In genomic region chr2:209305026-209305425, GRCh38 we compare ENCODE assay signal across 20 cellular contexts.
"Had no signal": no experiment of that assay in that cellular context is flagged by ENCODE, and none has a peak within 500 bp of the region (broad histone marks: within the 10 kb centered on the region; RNA-seq: fewer than 3 reads in every experiment).

No MANE protein-coding gene starts in this region.

- H3K4me1 ChIP-seq: heart left ventricle, left ventricle myocardium inferior, lower lobe of right lung, sigmoid colon, testis, tibial nerve, upper lobe of right lung had no signal

- H3K4me3 ChIP-seq: heart left ventricle, left ventricle myocardium inferior, lower lobe of right lung, sigmoid colon, skin epidermis, testis, tibial nerve, upper lobe of right lung had no signal

- H3K27ac ChIP-seq: heart left ventricle, left ventricle myocardium inferior, lower lobe of right lung, neutrophil, sigmoid colon, skin epidermis, testis, tibial nerve, upper lobe of right lung had no signal

- H3K36me3 ChIP-seq: heart left ventricle, left ventricle myocardium inferior, lower lobe of right lung, neutrophil, sigmoid colon, tibial nerve, upper lobe of right lung had no signal

- H3K27me3 ChIP-seq: heart left ventricle, neutrophil, sigmoid colon, testis, tibial nerve, upper lobe of right lung had no signal

- H3K9me3 ChIP-seq: heart left ventricle, left ventricle myocardium inferior, lower lobe of right lung, neutrophil, sigmoid colon, testis, tibial nerve, upper lobe of right lung had no signal

- ATAC-seq: esophagus mucosa; heart left ventricle; lower lobe of right lung; stimulated activated naive B cell treated with anti-CD40 and anti-IgM and Interleukin-4, amounts not matched to agents 10 μg/mL and 1 μg/mL and 100 μg/mL, for 72 hours; stimulated activated naive CD8-positive, alpha-beta T cell treated with anti-CD3 and anti-CD28 coated beads, Interleukin-15, amount 100 ng/mL, for 72 hours had no signal

- DNase-seq: effector memory CD4-positive, alpha-beta T cell; heart left ventricle; hippocampal formation; kidney; left cardiac atrium; left ventricle myocardium inferior; lower lobe of right lung; midbrain; naive B cell; sigmoid colon; stimulated activated CD4-positive, alpha-beta T cell treated with anti-CD3 and anti-CD28 coated beads, Interleukin-2, amount 100 ng/mL, for 24 hours; stimulated activated CD4-positive, alpha-beta T cell treated with anti-CD3 and anti-CD28 coated beads, Interleukin-4, amount 100 ng/mL, for 4 hours; stimulated activated naive B cell treated with anti-CD40 and anti-IgM and Interleukin-4, amounts not matched to agents 10 μg/mL and 1 μg/mL and 100 μg/mL, for 72 hours; stimulated activated naive CD8-positive, alpha-beta T cell treated with anti-CD3 and anti-CD28 coated beads, Interleukin-15, amount 100 ng/mL, for 72 hours; testis; upper lobe of right lung had no signal
